8 cellular contexts compared by ENCODE assay signal in the genomic region with DNA sequence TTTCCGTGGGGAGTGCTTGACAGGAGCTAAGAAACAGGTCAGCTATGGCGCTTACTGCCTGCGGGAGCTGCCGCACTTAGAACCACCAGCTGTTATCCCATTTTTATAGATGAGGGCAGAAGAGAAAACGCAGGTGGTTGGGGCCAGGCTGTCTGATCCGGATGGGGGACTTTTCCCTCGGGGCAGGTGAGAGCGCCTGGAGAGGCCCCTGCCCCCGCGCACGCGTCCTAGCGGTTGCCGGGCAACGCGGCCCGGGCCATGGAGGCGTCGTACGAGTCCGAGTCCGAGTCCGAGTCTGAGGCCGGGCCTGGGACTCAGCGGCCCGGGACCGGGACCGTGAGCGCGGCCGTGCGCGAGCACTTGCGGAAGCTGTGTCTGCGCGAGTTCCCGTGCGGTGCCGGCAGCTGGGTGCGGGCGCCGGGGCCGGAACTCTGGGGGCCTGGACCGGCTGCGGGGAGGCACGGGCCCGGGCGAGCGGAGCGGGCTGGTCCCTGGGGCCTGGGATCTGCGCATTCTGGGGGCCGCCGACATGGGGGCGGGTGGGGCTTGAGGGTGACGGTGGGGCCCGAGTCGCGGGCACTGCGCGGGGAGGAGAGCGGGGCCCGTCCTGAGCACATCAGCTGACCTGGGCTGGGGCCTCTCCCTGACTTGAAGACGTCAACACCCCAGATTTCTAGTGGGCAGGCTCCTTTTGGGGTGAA. TPM values are rescaled to one million over a fixed set of nuclear protein-coding genes. Genes with fewer than 3 reads are reported as not detected.
DNase-seq lines count a peak whose midpoint lies in the region; ATAC-seq and TF ChIP-seq lines count a peak whose summit lies in the region.

LRRC43 (plus strand) TSS at position 237 of the 701 bp plus-strand sequence; CDS start at position 259, 22 bp downstream.

- H3K27ac ChIP-seq in dorsolateral prefrontal cortex: peak within 1 kb of the TSS in 19 of 59 donors; percentile 0 to 58 (median 33)
- peak within 1 kb of the TSS in 1 of 3 donors; percentile 3 for H3K27ac ChIP-seq in thyroid gland

- 4 to 11% methylated on average over 20 to 26 of the region's 63 CpGs for WGBS in thyroid gland, 2 donors

- H3K4me1 ChIP-seq in thyroid gland: peaks cover 4 to 6% of the 10 kb centered on the region in 2 donors

- no peaks in the 10 kb centered on the region for H3K36me3 ChIP-seq in thyroid gland

- no peak for ATAC-seq in HG03135 (IDR thresholded peaks at IDR 0.05; ENCODE audit: unreplicated experiment)
- ATAC-seq in HG03571 (IDR thresholded peaks at IDR 0.05; ENCODE audit: unreplicated experiment): no peak

- H3K27me3 ChIP-seq in dorsolateral prefrontal cortex (no peaks in the 10 kb centered on the region), thyroid gland (no peaks in the 10 kb centered on the region)

- H3K9me3 ChIP-seq in thyroid gland: no peaks in the 10 kb centered on the region

- peak; percentile 42 to 46 for DNase-seq in stimulated activated CD4-positive, alpha-beta T cell treated with anti-CD3 and anti-CD28 coated beads, Interleukin-2, amount 100 ng/mL, for 24 hours
- no peak for DNase-seq in stimulated activated CD4-positive, alpha-beta T cell treated with anti-CD3 and anti-CD28 coated beads, Interleukin-1b, Interleukin-23, amount 100 ng/mL, for 48 hours
- DNase-seq in SW480 (ENCODE audit: low spot score) (peak; percentile 42), dorsolateral prefrontal cortex (peak in 3 of 10 donors; percentile 29 to 59 (median 49)), medulla oblongata (ENCODE audit: extremely low spot score) (peak; percentile 14), thyroid gland (peak; percentile 67 to 70)

- H3K4me3 ChIP-seq in dorsolateral prefrontal cortex (peak within 1 kb of the TSS; percentile 28 to 77 (median 64)), thyroid gland (replicated peaks in 1 of 3) (peak within 1 kb of the TSS in 2 of 3 donors; percentile 24 to 55)

- TF ChIP-seq CTCF in dorsolateral prefrontal cortex (IDR thresholded peaks at IDR 0.05 in 54 of 56, conservative IDR thresholded peaks at IDR 0.05 in 2 of 56; ENCODE audit: low read depth in 1 of 56, partially characterized antibody in 56 of 56) (no peak), thyroid gland (IDR thresholded peaks at IDR 0.05) (no peak)

- TF ChIP-seq POLR2A in thyroid gland (IDR thresholded peaks at IDR 0.05): no peak

- intact Hi-C loops in dorsolateral prefrontal cortex (cut with DNase I) (no loop called here), thyroid gland (cut with DNase I) (no loop called here)

RNA-seq across cellular contexts. Expression of gene LRRC43, which starts in this region (rescaled TPM):
- total RNA-seq in dorsolateral prefrontal cortex: 10 to 100 TPM in 17 of 120 experiments, 1 to 10 TPM in 103; 2.5 to 12.7 (median 7.7) TPM
- total RNA-seq in thyroid gland: 10 to 100 TPM in 1 of 4 donors, 1 to 10 TPM in 3; 2.7 to 11.4 (median 5.3) TPM
